ENCODE assay signal across 10 cellular contexts in the genomic region with DNA sequence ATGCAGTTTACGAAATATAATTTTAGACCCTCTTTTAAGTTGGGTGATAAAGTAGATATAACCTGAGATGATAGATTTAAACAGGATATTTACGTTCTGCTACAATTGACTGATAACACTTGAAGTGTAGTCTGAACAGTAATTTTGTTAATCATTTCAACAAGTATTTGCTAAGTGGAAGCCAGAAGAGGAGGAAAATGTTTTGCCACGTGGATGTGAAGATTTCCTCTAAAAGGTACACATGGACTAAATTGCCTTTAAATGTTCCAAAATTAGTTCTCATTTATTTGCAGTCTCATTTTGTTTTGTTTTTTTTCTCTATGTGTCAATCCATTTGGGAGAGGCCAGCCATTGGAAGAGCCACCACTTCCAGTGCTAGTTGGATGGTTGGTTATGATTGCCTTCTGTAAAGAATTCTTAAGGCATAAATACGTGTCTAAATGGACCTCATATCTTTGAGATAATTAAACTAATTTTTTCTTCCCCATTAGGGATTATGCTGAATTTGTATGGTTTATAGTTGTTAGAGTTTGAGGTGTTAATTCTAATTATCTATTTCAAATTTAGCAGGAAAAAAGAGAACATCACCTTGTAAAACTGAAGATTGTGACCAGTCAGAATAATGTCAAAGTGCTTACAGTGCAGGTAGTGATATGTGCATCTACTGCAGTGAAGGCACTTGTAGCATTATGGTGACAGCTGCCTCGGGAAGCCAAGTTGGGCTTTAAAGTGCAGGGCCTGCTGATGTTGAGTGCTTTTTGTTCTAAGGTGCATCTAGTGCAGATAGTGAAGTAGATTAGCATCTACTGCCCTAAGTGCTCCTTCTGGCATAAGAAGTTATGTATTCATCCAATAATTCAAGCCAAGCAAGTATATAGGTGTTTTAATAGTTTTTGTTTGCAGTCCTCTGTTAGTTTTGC. TPM values are rescaled to one million over a fixed set of nuclear protein-coding genes. Genes with fewer than 3 reads are reported as not detected.
DNase-seq lines count a peak whose midpoint lies in the region; ATAC-seq and TF ChIP-seq lines count a peak whose summit lies in the region.
"Had no signal": no experiment of that assay in that cellular context is flagged by ENCODE, and none has a peak within 500 bp of the region (broad histone marks: within the 10 kb centered on the region; RNA-seq: fewer than 3 reads in every experiment).

No MANE protein-coding gene starts in this region.

- no peaks in the 10 kb centered on the region for H3K9me3 ChIP-seq in Karpas-422 (ENCODE audit: low read length)
- H3K9me3 ChIP-seq: transverse colon had no signal

- POLR2A ChIA-PET in naive thymus-derived CD8-positive, alpha-beta T cell (lab: Charles Lee): no interaction called here

- H3K9me3 Mint-ChIP-seq in brain: no peaks in the 10 kb centered on the region
- no peaks in the 10 kb centered on the region for H3K9me3 Mint-ChIP-seq in naive thymus-derived CD8-positive, alpha-beta T cell

- peaks cover 55% of the 10 kb centered on the region for H4K20me1 ChIP-seq in Karpas-422 (ENCODE audit: insufficient read depth, low read depth, low read length)

- H3K9ac ChIP-seq in Karpas-422 (ENCODE audit: low read length): peak overlapping the region; percentile 85

- H3K4me2 ChIP-seq in Karpas-422 (ENCODE audit: low read depth, low read length, poor library complexity, severe bottlenecking): peak overlapping the region; percentile 91

- H3K79me2 ChIP-seq in Karpas-422 (ENCODE audit: low read length): peaks cover 41% of the 10 kb centered on the region

- no peak overlapping the region for H2AFZ ChIP-seq in Karpas-422 (ENCODE audit: low read length)

- H3K4me1 ChIP-seq in Karpas-422 (ENCODE audit: low read length): peaks cover 60% of the 10 kb centered on the region

- peak overlapping the region; percentile 94 to 98 (median 97) for H3K4me3 Mint-ChIP-seq in brain
- peak overlapping the region in 9 of 10 donors; percentile 22 to 96 (median 93) for H3K4me3 Mint-ChIP-seq in naive thymus-derived CD8-positive, alpha-beta T cell

- ATAC-seq in naive thymus-derived CD8-positive, alpha-beta T cell: no peak

- no peaks in the 10 kb centered on the region for H3K9me2 ChIP-seq in Karpas-422 (replicated peaks; ENCODE audit: insufficient read depth, low read length)

- DNase-seq in GM06990 (ENCODE audit: extremely low read depth, insufficient read length) (no peak), Karpas-422 (no peak), AG20443 (ENCODE audit: low spot score) (no peak), NCI-H446 treated with DMSO at 0.1 percent for 48 hours (lab: John Stamatoyannopoulos, UW) (no peak), KG1 (lab: John Stamatoyannopoulos, UW) (no peak)
- DNase-seq in naive thymus-derived CD8-positive, alpha-beta T cell: no peak
- no peak for DNase-seq in stimulated activated CD4-positive, alpha-beta T cell treated with anti-CD3 and anti-CD28 coated beads, Interleukin-1b, Interleukin-23, amount 100 ng/mL, for 48 hours
- DNase-seq: transverse colon had no signal

- H3K4me1 Mint-ChIP-seq in brain: peaks cover 67% of the 10 kb centered on the region
- peaks cover 7 to 43% (median 33%) of the 10 kb centered on the region in 4 donors for H3K4me1 Mint-ChIP-seq in naive thymus-derived CD8-positive, alpha-beta T cell

- peaks cover 18% of the 10 kb centered on the region for H3K27me3 Mint-ChIP-seq in brain
- no peaks in the 10 kb centered on the region for H3K27me3 Mint-ChIP-seq in naive thymus-derived CD8-positive, alpha-beta T cell

- H3K4me3 ChIP-seq in GM06990 (replicated peaks; ENCODE audit: low read depth, low read length) (peak overlapping the region; percentile 85), Karpas-422 (ENCODE audit: low read length) (peak overlapping the region; percentile 95)

- peaks cover 53% of the 10 kb centered on the region for H3K36me3 Mint-ChIP-seq in brain
- peaks cover 0 to 62% (median 13%) of the 10 kb centered on the region in 3 donors for H3K36me3 Mint-ChIP-seq in naive thymus-derived CD8-positive, alpha-beta T cell

- H3K27ac Mint-ChIP-seq in brain: peak overlapping the region in 4 of 5 experiments; percentile 8 to 97 (median 36)
- H3K27ac Mint-ChIP-seq in naive thymus-derived CD8-positive, alpha-beta T cell: peak overlapping the region in 4 of 10 donors; percentile 29 to 62 (median 46)

- H3K27ac ChIP-seq in Karpas-422 (ENCODE audit: low read length): peak overlapping the region; percentile 67

- H3K27me3 ChIP-seq in GM06990 (replicated peaks; ENCODE audit: control insufficient read depth, insufficient read depth, low read length) (no peaks in the 10 kb centered on the region), Karpas-422 (ENCODE audit: low read length) (no peaks in the 10 kb centered on the region)
- H3K27me3 ChIP-seq: transverse colon had no signal

- TF ChIP-seq CTCF in GM06990 (IDR thresholded peaks at IDR 0.05; ENCODE audit: insufficient read depth, low read length, poor library complexity, severe bottlenecking) (no peak), brain (conservative IDR thresholded peaks at IDR 0.05) (no peak)

- H3K36me3 ChIP-seq in GM06990 (ENCODE audit: control insufficient read depth, insufficient read depth, low read length): peaks cover 2% of the 10 kb centered on the region; the same call in 1 of the 2 replicates
- H3K36me3 ChIP-seq in Karpas-422 (ENCODE audit: insufficient read depth, low read length): peaks cover 62% of the 10 kb centered on the region

RNA-seq across cellular contexts. Expression of a gene that starts 2.8 kb away (rescaled TPM):
- 3.8 and 23.4 TPM in 2 replicates for total RNA-seq in Karpas-422 (2014; rRNA removed; shearing (Covaris generic); ENCODE audit: low replicate concordance)
- not detected for polyA plus RNA-seq in brain (ENCODE audit: insufficient read depth, low read depth, low replicate concordance)
- total RNA-seq in naive thymus-derived CD8-positive, alpha-beta T cell: 10 to 100 TPM; 15.8 to 17.5 TPM
- polyA plus RNA-seq in naive thymus-derived CD8-positive, alpha-beta T cell: under 1 TPM; 0.24 to 0.74 (median 0.47) TPM

RNA-seq across cellular contexts. Expression of a gene that starts 48.2 kb away (rescaled TPM):
- total RNA-seq in Karpas-422 (2014; rRNA removed; shearing (Covaris generic); ENCODE audit: low replicate concordance): not detected in 2 replicates
- 3.1 TPM for polyA plus RNA-seq in brain (ENCODE audit: insufficient read depth, low read depth, low replicate concordance)
- not detected for total RNA-seq in naive thymus-derived CD8-positive, alpha-beta T cell
- polyA plus RNA-seq in naive thymus-derived CD8-positive, alpha-beta T cell: not detected
- total RNA-seq: T-helper 2 cell treated with Interferon-gamma antibody and Interleukin-4, amounts not matched to agents 100 ng/mL and 5 ng/mL, for 36 hours had no signal
